In the genomic region with DNA sequence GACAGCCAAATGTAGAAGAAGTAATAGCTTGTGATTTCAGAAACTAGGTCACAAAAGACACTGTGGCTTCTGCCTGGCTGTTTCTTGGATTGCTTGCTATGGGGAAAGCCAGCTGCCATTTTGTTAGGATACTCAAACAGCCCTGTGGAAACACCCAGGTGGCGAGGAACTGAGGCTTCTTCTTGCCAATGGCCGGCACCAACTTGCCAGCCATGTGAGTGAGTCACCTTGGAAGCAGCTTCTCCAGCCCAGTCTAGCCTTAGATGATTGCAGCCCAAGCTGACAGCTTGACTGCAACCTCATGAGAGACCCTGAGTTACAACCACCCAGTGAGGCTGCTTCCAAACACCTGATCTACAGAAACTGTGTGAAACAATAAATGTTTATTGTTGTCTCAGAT, we compare ENCODE assay signal across 17 cellular contexts. TPM values are rescaled to one million over a fixed set of nuclear protein-coding genes. Genes with fewer than 3 reads are reported as not detected.
DNase-seq lines count a peak whose midpoint lies in the region; ATAC-seq and TF ChIP-seq lines count a peak whose summit lies in the region.
"Had no signal": no experiment of that assay in that cellular context is flagged by ENCODE, and none has a peak within 500 bp of the region (broad histone marks: within the 10 kb centered on the region; RNA-seq: fewer than 3 reads in every experiment).

No MANE protein-coding gene starts in this region.

- H4K20me1 ChIP-seq in osteoblast (ENCODE audit: insufficient read depth, low read length) = no peaks in the 10 kb centered on the region

- TF ChIP-seq EP300 in esophagus muscularis mucosa (IDR thresholded peaks at IDR 0.05) = no peak

- DNase-seq in GM03348 (ENCODE audit: low spot score) (peak; percentile 37), RWPE2 (ENCODE audit: low spot score) (peak; percentile 80), esophagus muscularis mucosa (ENCODE audit: extremely low spot score) (no peak), osteoblast (ENCODE audit: insufficient read length, low spot score, missing footprints) (peak; percentile 75), substantia nigra (lab: John Stamatoyannopoulos, UW) (no peak), hepatic stellate cell (ENCODE audit: low spot score) (no peak), DMS79 (lab: John Stamatoyannopoulos, UW) (no peak)
- no peak for DNase-seq in stimulated activated CD8-positive, alpha-beta memory T cell treated with anti-CD3 and anti-CD28 coated beads, Interleukin-4, amount 100 ng/mL, for 48 hours
- DNase-seq: activated CD4-positive, alpha-beta memory T cell treated with anti-CD3 and anti-CD28 coated beads, Interleukin-2, amount 10 ng/mL, durations not matched to agents 7 days and 5 days; activated naive CD8-positive, alpha-beta T cell treated with anti-CD3 and anti-CD28 coated beads, Interleukin-2, amount 10 ng/mL, durations not matched to agents 7 days and 5 days; NCI-H1436 treated with DMSO at 0.1 percent for 48 hours; stimulated activated CD4-positive, alpha-beta T cell treated with anti-CD3 and anti-CD28 coated beads, Interleukin-15, amount 100 ng/mL, for 24 hours had no signal

- H3K36me3 ChIP-seq in RWPE2 (ENCODE audit: low read depth) (no peaks in the 10 kb centered on the region), esophagus muscularis mucosa (no peaks in the 10 kb centered on the region), osteoblast (ENCODE audit: insufficient read depth, low read length) (no peaks in the 10 kb centered on the region)

- intact Hi-C loops in esophagus muscularis mucosa (cut with DNase I) = no loop called here

- peak; percentile 27 for ATAC-seq in RWPE2 (ENCODE audit: low read depth)
- ATAC-seq: left lobe of liver had no signal

- H3K27me3 ChIP-seq in RWPE2 (ENCODE audit: insufficient read depth, poor library complexity, severe bottlenecking) (no peaks in the 10 kb centered on the region), esophagus muscularis mucosa (no peaks in the 10 kb centered on the region), osteoblast (ENCODE audit: insufficient read depth, low read length) (no peaks in the 10 kb centered on the region)

- TF ChIP-seq CTCF in RWPE2 (IDR thresholded peaks at IDR 0.05; ENCODE audit: poor library complexity, severe bottlenecking) = no peak
- no peak for TF ChIP-seq CTCF in esophagus muscularis mucosa (IDR thresholded peaks at IDR 0.05)
- no peak for TF ChIP-seq CTCF in osteoblast (IDR thresholded peaks at IDR 0.05; ENCODE audit: extremely low read depth, low read depth, low read length)

- H2AFZ ChIP-seq in osteoblast (ENCODE audit: low read length) = no peak overlapping the region

- no peaks in the 10 kb centered on the region for H3K79me2 ChIP-seq in osteoblast (ENCODE audit: insufficient read depth, low read length)

- H3K9me3 ChIP-seq in RWPE2 (ENCODE audit: severe bottlenecking) (no peaks in the 10 kb centered on the region), esophagus muscularis mucosa (no peaks in the 10 kb centered on the region), osteoblast (ENCODE audit: low read depth, low read length) (peaks cover 4% of the 10 kb centered on the region)

- peak overlapping the region; percentile 25 for H3K4me2 ChIP-seq in osteoblast (ENCODE audit: insufficient read depth, low read length)
- H3K4me2 ChIP-seq: KMS-11 had no signal

- TF ChIP-seq POLR2A in esophagus muscularis mucosa (IDR thresholded peaks at IDR 0.05; ENCODE audit: low read depth) = no peak

- H3K27ac ChIP-seq in RWPE2 (ENCODE audit: poor library complexity, severe bottlenecking) = peak overlapping the region; percentile 49
- peak overlapping the region in 3 of 4 donors; percentile 16 to 34 (median 25) for H3K27ac ChIP-seq in esophagus muscularis mucosa (replicated peaks in 1 of 4)
- peak overlapping the region; percentile 75 for H3K27ac ChIP-seq in osteoblast (ENCODE audit: low read depth, low read length)
- H3K27ac ChIP-seq in substantia nigra (ENCODE audit: low read depth, low read length, poor library complexity, severe bottlenecking) = no peak overlapping the region
- H3K27ac ChIP-seq: HL-60, KMS-11 had no signal

- 82% methylated on average over 2 of the region's 2 CpGs for WGBS in esophagus muscularis mucosa

- H3K4me3 ChIP-seq in RWPE2 (ENCODE audit: severe bottlenecking) (no peak overlapping the region), esophagus muscularis mucosa (no peak overlapping the region), osteoblast (ENCODE audit: insufficient read depth, low read length) (peak overlapping the region; percentile 16)

- H3K4me1 ChIP-seq in RWPE2 (ENCODE audit: insufficient read depth, poor library complexity, severe bottlenecking) (peaks cover 44% of the 10 kb centered on the region), esophagus muscularis mucosa (peaks cover 12 to 33% (median 21%) of the 10 kb centered on the region in 4 donors), osteoblast (ENCODE audit: insufficient read depth, low read length) (peaks cover 45% of the 10 kb centered on the region)

RNA-seq across cellular contexts. Expression of a gene that starts 11.9 kb away (rescaled TPM):
- total RNA-seq in esophagus muscularis mucosa (10 to 100 TPM in 1 of 4 donors, 1 to 10 TPM in 3; 7.3 to 13.3 (median 8.5) TPM), osteoblast (2.5 and 2.7 TPM in 2 replicates)
- total RNA-seq: activated CD4-positive, alpha-beta memory T cell treated with anti-CD3 and anti-CD28 coated beads, Interleukin-2, amount 10 ng/mL, durations not matched to agents 7 days and 5 days; activated naive CD8-positive, alpha-beta T cell treated with anti-CD3 and anti-CD28 coated beads, Interleukin-2, amount 10 ng/mL, durations not matched to agents 7 days and 5 days; NCI-H460 had no signal

RNA-seq across cellular contexts. Expression of a gene that starts 31.6 kb away (rescaled TPM):
- total RNA-seq in esophagus muscularis mucosa = under 1 TPM in 2 of 4 donors, not detected in 2; 0.66 to 0.92 TPM
- under 0.01 TPM in 1 of 2 replicates, not detected in the other for total RNA-seq in osteoblast
- total RNA-seq: activated CD4-positive, alpha-beta memory T cell treated with anti-CD3 and anti-CD28 coated beads, Interleukin-2, amount 10 ng/mL, durations not matched to agents 7 days and 5 days; activated naive CD8-positive, alpha-beta T cell treated with anti-CD3 and anti-CD28 coated beads, Interleukin-2, amount 10 ng/mL, durations not matched to agents 7 days and 5 days; NCI-H460; progenitor cell of endocrine pancreas had no signal

Comparison
In these comparisons a context has a peak if more than half of its experiments do, and no peak if none do; other contexts are left out.
1. DNase-seq: peak in GM03348 (single experiment), RWPE2 (single experiment) and osteoblast (single experiment); none in esophagus muscularis mucosa (single experiment), substantia nigra (0 of 49), stimulated activated CD8-positive, alpha-beta memory T cell treated with anti-CD3 and anti-CD28 coated beads, Interleukin-4, amount 100 ng/mL, for 48 hours (single experiment), hepatic stellate cell (single experiment) and DMS79 (single experiment).